In the genomic region with DNA sequence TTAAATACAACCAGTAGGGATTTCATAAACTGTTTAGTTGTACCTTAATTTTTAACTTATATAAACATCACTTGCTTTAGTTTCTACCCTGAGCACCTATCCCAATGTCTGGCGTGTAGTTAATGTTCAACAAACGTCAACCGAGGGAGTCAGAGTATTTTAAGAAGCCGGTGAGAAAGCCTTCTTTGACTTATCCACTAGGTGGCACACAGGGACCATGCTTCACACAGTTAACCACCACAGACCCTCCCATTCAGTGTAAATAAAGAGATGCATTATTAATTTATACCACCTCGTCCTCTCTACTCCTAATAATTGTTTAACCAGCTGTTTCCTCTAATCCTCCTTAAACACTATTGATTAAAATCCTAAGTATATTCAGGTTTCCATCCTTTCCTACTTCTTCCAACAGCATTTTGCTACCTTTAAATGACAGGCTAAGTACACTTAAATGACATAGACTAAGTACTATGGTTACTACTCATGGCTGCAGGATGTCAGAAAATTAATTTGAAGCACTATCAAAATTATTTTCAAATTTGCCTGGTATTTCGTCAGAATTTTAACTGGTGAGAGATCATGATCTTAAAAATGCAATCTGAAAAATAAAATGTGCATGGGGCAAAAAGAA, we compare ENCODE assay signal across 1 cellular context.
A peak's percentile ranks its signal among the peaks of the same experiment; 100 is the strongest.
TF ChIP-seq lines count a peak whose summit lies in the region.

No MANE protein-coding gene starts in this region.

TF ChIP-seq in HepG2, 621 proteins besides CTCF, POLR2A, EP300 and RAD21 (continued from another document):
- TF ChIP-seq, protein P1, sequence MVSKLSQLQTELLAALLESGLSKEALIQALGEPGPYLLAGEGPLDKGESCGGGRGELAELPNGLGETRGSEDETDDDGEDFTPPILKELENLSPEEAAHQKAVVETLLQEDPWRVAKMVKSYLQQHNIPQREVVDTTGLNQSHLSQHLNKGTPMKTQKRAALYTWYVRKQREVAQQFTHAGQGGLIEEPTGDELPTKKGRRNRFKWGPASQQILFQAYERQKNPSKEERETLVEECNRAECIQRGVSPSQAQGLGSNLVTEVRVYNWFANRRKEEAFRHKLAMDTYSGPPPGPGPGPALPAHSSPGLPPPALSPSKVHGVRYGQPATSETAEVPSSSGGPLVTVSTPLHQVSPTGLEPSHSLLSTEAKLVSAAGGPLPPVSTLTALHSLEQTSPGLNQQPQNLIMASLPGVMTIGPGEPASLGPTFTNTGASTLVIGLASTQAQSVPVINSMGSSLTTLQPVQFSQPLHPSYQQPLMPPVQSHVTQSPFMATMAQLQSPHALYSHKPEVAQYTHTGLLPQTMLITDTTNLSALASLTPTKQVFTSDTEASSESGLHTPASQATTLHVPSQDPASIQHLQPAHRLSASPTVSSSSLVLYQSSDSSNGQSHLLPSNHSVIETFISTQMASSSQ (IDR thresholded peaks at IDR 0.05; ENCODE audit: low read depth) = peak; percentile 70
- TF ChIP-seq, protein P1 (CRISPR knock-in tag; IDR thresholded peaks at IDR 0.05; ENCODE audit: borderline replicate concordance) = no peak
- TF ChIP-seq ONECUT2 (CRISPR knock-in tag; IDR thresholded peaks at IDR 0.05) = no peak
- no peak for TF ChIP-seq BRCA1 (CRISPR knock-in tag; IDR thresholded peaks at IDR 0.05)
- TF ChIP-seq, protein P2, sequence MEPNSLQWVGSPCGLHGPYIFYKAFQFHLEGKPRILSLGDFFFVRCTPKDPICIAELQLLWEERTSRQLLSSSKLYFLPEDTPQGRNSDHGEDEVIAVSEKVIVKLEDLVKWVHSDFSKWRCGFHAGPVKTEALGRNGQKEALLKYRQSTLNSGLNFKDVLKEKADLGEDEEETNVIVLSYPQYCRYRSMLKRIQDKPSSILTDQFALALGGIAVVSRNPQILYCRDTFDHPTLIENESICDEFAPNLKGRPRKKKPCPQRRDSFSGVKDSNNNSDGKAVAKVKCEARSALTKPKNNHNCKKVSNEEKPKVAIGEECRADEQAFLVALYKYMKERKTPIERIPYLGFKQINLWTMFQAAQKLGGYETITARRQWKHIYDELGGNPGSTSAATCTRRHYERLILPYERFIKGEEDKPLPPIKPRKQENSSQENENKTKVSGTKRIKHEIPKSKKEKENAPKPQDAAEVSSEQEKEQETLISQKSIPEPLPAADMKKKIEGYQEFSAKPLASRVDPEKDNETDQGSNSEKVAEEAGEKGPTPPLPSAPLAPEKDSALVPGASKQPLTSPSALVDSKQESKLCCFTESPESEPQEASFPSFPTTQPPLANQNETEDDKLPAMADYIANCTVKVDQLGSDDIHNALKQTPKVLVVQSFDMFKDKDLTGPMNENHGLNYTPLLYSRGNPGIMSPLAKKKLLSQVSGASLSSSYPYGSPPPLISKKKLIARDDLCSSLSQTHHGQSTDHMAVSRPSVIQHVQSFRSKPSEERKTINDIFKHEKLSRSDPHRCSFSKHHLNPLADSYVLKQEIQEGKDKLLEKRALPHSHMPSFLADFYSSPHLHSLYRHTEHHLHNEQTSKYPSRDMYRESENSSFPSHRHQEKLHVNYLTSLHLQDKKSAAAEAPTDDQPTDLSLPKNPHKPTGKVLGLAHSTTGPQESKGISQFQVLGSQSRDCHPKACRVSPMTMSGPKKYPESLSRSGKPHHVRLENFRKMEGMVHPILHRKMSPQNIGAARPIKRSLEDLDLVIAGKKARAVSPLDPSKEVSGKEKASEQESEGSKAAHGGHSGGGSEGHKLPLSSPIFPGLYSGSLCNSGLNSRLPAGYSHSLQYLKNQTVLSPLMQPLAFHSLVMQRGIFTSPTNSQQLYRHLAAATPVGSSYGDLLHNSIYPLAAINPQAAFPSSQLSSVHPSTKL (CRISPR knock-in tag; IDR thresholded peaks at IDR 0.05) = 0 out of 2 replicates have a peak, but pooled peaks have one; percentile 20
- TF ChIP-seq SMC3 (IDR thresholded peaks at IDR 0.05; ENCODE audit: low read length) = peak; percentile 84
- no peak for TF ChIP-seq ZMAT3 (CRISPR knock-in tag; conservative IDR thresholded peaks at IDR 0.05)
- TF ChIP-seq STAG1 (CRISPR knock-in tag; IDR thresholded peaks at IDR 0.05) = peak; percentile 94
- TF ChIP-seq, protein P3, sequence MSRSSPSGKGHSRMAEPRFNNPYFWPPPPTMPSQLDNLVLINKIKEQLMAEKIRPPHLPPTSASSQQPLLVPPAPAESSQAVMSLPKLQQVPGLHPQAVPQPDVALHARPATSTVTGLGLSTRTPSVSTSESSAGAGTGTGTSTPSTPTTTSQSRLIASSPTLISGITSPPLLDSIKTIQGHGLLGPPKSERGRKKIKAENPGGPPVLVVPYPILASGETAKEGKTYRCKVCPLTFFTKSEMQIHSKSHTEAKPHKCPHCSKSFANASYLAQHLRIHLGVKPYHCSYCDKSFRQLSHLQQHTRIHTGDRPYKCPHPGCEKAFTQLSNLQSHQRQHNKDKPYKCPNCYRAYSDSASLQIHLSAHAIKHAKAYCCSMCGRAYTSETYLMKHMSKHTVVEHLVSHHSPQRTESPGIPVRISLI (CRISPR knock-in tag; IDR thresholded peaks at IDR 0.05; ENCODE audit: borderline replicate concordance) = no peak
- peak; percentile 53; the same call in 1 of the 2 replicates for TF ChIP-seq FOXA3 (CRISPR knock-in tag; IDR thresholded peaks at IDR 0.05)
- TF ChIP-seq TBL1XR1 (IDR thresholded peaks at IDR 0.05; ENCODE audit: borderline replicate concordance, low read length, partially characterized antibody) = no peak
- TF ChIP-seq HNRNPUL1 (IDR thresholded peaks at IDR 0.05; ENCODE audit: low read depth, low read length) = 0 out of 2 replicates have a peak, but pooled peaks have one; percentile 27
- no peak for TF ChIP-seq GATA4 (IDR thresholded peaks at IDR 0.05; ENCODE audit: borderline replicate concordance, low read depth)
- TF ChIP-seq, protein P4, sequence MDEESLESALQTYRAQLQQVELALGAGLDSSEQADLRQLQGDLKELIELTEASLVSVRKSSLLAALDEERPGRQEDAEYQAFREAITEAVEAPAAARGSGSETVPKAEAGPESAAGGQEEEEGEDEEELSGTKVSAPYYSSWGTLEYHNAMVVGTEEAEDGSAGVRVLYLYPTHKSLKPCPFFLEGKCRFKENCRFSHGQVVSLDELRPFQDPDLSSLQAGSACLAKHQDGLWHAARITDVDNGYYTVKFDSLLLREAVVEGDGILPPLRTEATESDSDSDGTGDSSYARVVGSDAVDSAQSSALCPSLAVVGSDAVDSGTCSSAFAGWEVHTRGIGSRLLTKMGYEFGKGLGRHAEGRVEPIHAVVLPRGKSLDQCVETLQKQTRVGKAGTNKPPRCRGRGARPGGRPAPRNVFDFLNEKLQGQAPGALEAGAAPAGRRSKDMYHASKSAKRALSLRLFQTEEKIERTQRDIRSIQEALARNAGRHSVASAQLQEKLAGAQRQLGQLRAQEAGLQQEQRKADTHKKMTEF (CRISPR knock-in tag; IDR thresholded peaks at IDR 0.05) = peak; percentile 42; the same call in 1 of the 2 replicates
- peak; percentile 4 for TF ChIP-seq ZFP36 (IDR thresholded peaks at IDR 0.05; ENCODE audit: borderline replicate concordance, low read depth, low read length, partially characterized antibody)
- TF ChIP-seq ZNF3 (CRISPR knock-in tag; IDR thresholded peaks at IDR 0.05) = no peak
- TF ChIP-seq SMAD3 (CRISPR knock-in tag; IDR thresholded peaks at IDR 0.05) = 0 out of 2 replicates have a peak, but pooled peaks have one; percentile 38
- TF ChIP-seq YEATS2 (CRISPR knock-in tag; IDR thresholded peaks at IDR 0.05; ENCODE audit: borderline replicate concordance) = 0 out of 2 replicates have a peak, but pooled peaks have one; percentile 24
- no peak for TF ChIP-seq HNF4A (CRISPR knock-in tag; IDR thresholded peaks at IDR 0.05)
- TF ChIP-seq U2AF2 (IDR thresholded peaks at IDR 0.05; ENCODE audit: low read depth, low read length) = no peak
